In genomic region chr20:38997622-38998021, GRCh38 we compare ENCODE assay signal across 9 cellular contexts. TPM values are rescaled to one million over a fixed set of nuclear protein-coding genes. Genes with fewer than 3 reads are reported as not detected.
A peak's percentile ranks its signal among the peaks of the same experiment; 100 is the strongest.
DNase-seq lines count a peak whose midpoint lies in the region; ATAC-seq, FAIRE-seq and TF ChIP-seq lines count a peak whose summit lies in the region.
"Had no signal": no experiment of that assay in that cellular context is flagged by ENCODE, and none has a peak within 500 bp of the region (broad histone marks: within the 10 kb centered on the region; RNA-seq: fewer than 3 reads in every experiment).

No MANE protein-coding gene starts in this region.

- DNase-seq in OCI-LY7 (ENCODE audit: low spot score), result peak; percentile 13
- no peak for DNase-seq in H1 (ENCODE audit: low read depth in 1 of 2, low spot score in 2 of 2)
- no peak for DNase-seq in NCI-H345 (lab: John Stamatoyannopoulos, UW)
- DNase-seq in progenitor cell of endocrine pancreas (ENCODE audit: low spot score, unreplicated experiment), result no peak
- no peak for DNase-seq in tibial artery
- DNase-seq in dermis blood vessel endothelial cell, result no peak

- H3K4me3 Mint-ChIP-seq in progenitor cell of endocrine pancreas (ENCODE audit: low read depth), result no peak overlapping the region

- no peaks in the 10 kb centered on the region for H3K4me1 ChIP-seq in OCI-LY7 (ENCODE audit: insufficient read depth, low read length, poor library complexity, severe bottlenecking)
- H3K4me1 ChIP-seq in H1 (replicated peaks in 1 of 4; ENCODE audit: control insufficient read depth in 3 of 4, insufficient read depth in 4 of 4, low read length in 3 of 4), result no peaks in the 10 kb centered on the region
- no peaks in the 10 kb centered on the region for H3K4me1 ChIP-seq in tibial artery

- H2BK120ac ChIP-seq in H1 (replicated peaks; ENCODE audit: low read depth, low read length), result no peak overlapping the region

- TF ChIP-seq CTCF in GM12874 (IDR thresholded peaks at IDR 0.05; ENCODE audit: insufficient read depth, low read depth, low read length) (peak; percentile 61), OCI-LY7 (conservative IDR thresholded peaks at IDR 0.05; ENCODE audit: low read length) (0 out of 2 replicates have a peak, but pooled peaks have one; percentile 11), H1 (IDR thresholded peaks at IDR 0.05; ENCODE audit: control extremely low read depth in 1 of 3, insufficient read depth in 1 of 3, low read depth in 1 of 3, low read length in 3 of 3) (no peak), progenitor cell of endocrine pancreas (IDR thresholded peaks at IDR 0.05; ENCODE audit: unreplicated experiment) (no peak), tibial artery (IDR thresholded peaks at IDR 0.05) (no peak)

- H2BK15ac ChIP-seq in H1 (ENCODE audit: low read length), result no peak overlapping the region

- H3K27me3 Mint-ChIP-seq in progenitor cell of endocrine pancreas, result no peaks in the 10 kb centered on the region

- H4K20me1 ChIP-seq in OCI-LY7 (ENCODE audit: insufficient read depth, low read length) (no peaks in the 10 kb centered on the region), H1 (replicated peaks in 1 of 2; ENCODE audit: control insufficient read depth in 1 of 2, insufficient read depth in 2 of 2, low read length in 2 of 2) (peaks cover 3 to 9% of the 10 kb centered on the region in 2 experiments)

- FAIRE-seq in H1 (lab: Jason Lieb, UNC), result no peak

- H3K4me2 ChIP-seq in OCI-LY7 (ENCODE audit: low read length) (no peak overlapping the region), H1 (ENCODE audit: insufficient read depth in 1 of 2, low read depth in 2 of 2, low read length in 2 of 2) (no peak overlapping the region)

- no peak overlapping the region for H3K9ac ChIP-seq in H1 (replicated peaks in 1 of 4; ENCODE audit: extremely low read depth in 1 of 4, low read depth in 3 of 4, low read length in 3 of 4)
- H3K9ac ChIP-seq: parathyroid adenoma had no signal

- no peak overlapping the region for H2BK20ac ChIP-seq in H1 (ENCODE audit: low read length)

- no peak overlapping the region for H3K18ac ChIP-seq in H1 (ENCODE audit: extremely low read depth, low read length)

- no peak overlapping the region for H4K91ac ChIP-seq in H1 (replicated peaks; ENCODE audit: insufficient read length, low read length)

- H3K4me1 Mint-ChIP-seq in progenitor cell of endocrine pancreas (ENCODE audit: low read depth), result no peaks in the 10 kb centered on the region

- no peak overlapping the region for H3K14ac ChIP-seq in H1 (ENCODE audit: insufficient read length)

- no peaks in the 10 kb centered on the region for H3K9me3 Mint-ChIP-seq in progenitor cell of endocrine pancreas (ENCODE audit: low read depth)

- 0 out of 2 replicates have a peak overlapping the region, but pooled peaks have one; percentile 60 for H2BK12ac ChIP-seq in H1 (ENCODE audit: low read depth, low read length)

- no peak overlapping the region for H3K27ac ChIP-seq in OCI-LY7 (ENCODE audit: low read depth, low read length, poor library complexity, severe bottlenecking)
- H3K27ac ChIP-seq in H1 (ENCODE audit: low read depth, low read length), result no peak overlapping the region
- no peak overlapping the region for H3K27ac ChIP-seq in tibial artery
- H3K27ac ChIP-seq: parathyroid adenoma had no signal

- H3K4me3 ChIP-seq in OCI-LY7 (ENCODE audit: low read depth, low read length, poor library complexity, severe bottlenecking) (no peak overlapping the region), H1 (ENCODE audit: extremely low read depth in 1 of 4, insufficient read depth in 2 of 4, low read depth in 3 of 4, low read length in 4 of 4) (no peak overlapping the region), tibial artery (no peak overlapping the region)

- no TSS peak for BruUV-seq in OCI-LY7 (replicated peaks; lab: Mats Ljungman, UMichigan)

- no peak overlapping the region for H2AK5ac ChIP-seq in H1 (ENCODE audit: low read depth, low read length)

- H3K36me3 ChIP-seq in OCI-LY7 (ENCODE audit: insufficient read depth, low read length) (peaks cover 71% of the 10 kb centered on the region), H1 (ENCODE audit: control insufficient read depth in 2 of 4, insufficient read depth in 4 of 4, low read length in 3 of 4) (peaks cover 0 to 45% (median 27%) of the 10 kb centered on the region in 4 experiments; a peak in 6 of 8 replicates), tibial artery (peaks cover 45 to 86% (median 71%) of the 10 kb centered on the region in 3 donors)

- POLR2A ChIA-PET in OCI-LY7 (lab: Charles Lee) (interaction anchor here (0.6 to 1.5 kb wide), 3 partner anchors 11 to 36 kb away, joined by 3 read pairs; partner anchors contain the start of gene DHX35), H1 (lab: Charles Lee; ENCODE audit: partially characterized antibody) (interaction anchor here (1.0 kb wide), 1 partner anchor 9 kb away, joined by 3 read pairs; no protein-coding TSS in a partner anchor)

- H4K5ac ChIP-seq in H1 (ENCODE audit: insufficient read length, low read depth, low read length), result no peak overlapping the region

- TF ChIP-seq EP300 in H1 (IDR thresholded peaks at IDR 0.05; ENCODE audit: borderline replicate concordance in 1 of 2, low read depth in 2 of 2, low read length in 2 of 2), result no peak

- peak; percentile 90 for ATAC-seq in HG02588 (IDR thresholded peaks at IDR 0.05; ENCODE audit: unreplicated experiment)

- H4K8ac ChIP-seq in H1 (ENCODE audit: extremely low read depth, insufficient read depth, low read length), result no peak overlapping the region

- H3K9me3 ChIP-seq in OCI-LY7 (ENCODE audit: low read length) (no peaks in the 10 kb centered on the region), H1 (ENCODE audit: insufficient read depth in 2 of 2, low read depth in 1 of 2, low read length in 1 of 2) (no peaks in the 10 kb centered on the region), tibial artery (no peaks in the 10 kb centered on the region)

- no peak overlapping the region for H3K4ac ChIP-seq in H1 (replicated peaks; ENCODE audit: insufficient read length, low read depth, low read length)

- TF ChIP-seq RAD21 in H1 (IDR thresholded peaks at IDR 0.05 in 1 of 2, conservative IDR thresholded peaks at IDR 0.05 in 1 of 2; ENCODE audit: low read depth in 2 of 2, low read length in 2 of 2), result no peak

- no peak overlapping the region for H3K23ac ChIP-seq in H1 (ENCODE audit: insufficient read length)

- no peak for TF ChIP-seq POLR2A in H1 (IDR thresholded peaks at IDR 0.05; ENCODE audit: control extremely low read depth in 1 of 2, low read depth in 2 of 2, low read length in 2 of 2)

- 0 out of 2 replicates have a peak, but pooled peaks cover 4% of the 10 kb centered on the region for H3K23me2 ChIP-seq in H1 (ENCODE audit: low read depth, low read length)

- no peak overlapping the region for H3K56ac ChIP-seq in H1 (replicated peaks; ENCODE audit: insufficient read length, low read depth, low read length)

- WGBS in H1 (ENCODE audit: extremely low coverage in 1 of 2, insufficient coverage in 1 of 2, insufficient read length in 1 of 2, insufficient replicate concordance in 2 of 2, low coverage in 1 of 2, low lambda C conversion rate in 2 of 2, missing lambda C conversion rate in 1 of 2), 2 experiments, result 94 to 100% methylated on average over 3 to 8 of the region's 8 CpGs

- no peak overlapping the region for H3K27ac Mint-ChIP-seq in progenitor cell of endocrine pancreas

- H2BK5ac ChIP-seq in H1 (ENCODE audit: low read depth, low read length), result no peak overlapping the region; the same call in 1 of the 2 replicates

- CTCF ChIA-PET in OCI-LY7 (lab: Charles Lee; ENCODE audit: unreplicated experiment), result no interaction called here
- CTCF ChIA-PET in H1 (lab: Charles Lee; ENCODE audit: partially characterized antibody), result interaction anchor here (0.6 kb wide), 1 partner anchor 334 kb away, joined by 3 read pairs; no protein-coding TSS in a partner anchor

- intact Hi-C loops in OCI-LY7 (cut with micrococcal nuclease; ENCODE audit: unreplicated experiment), result no loop called here
- intact Hi-C loops in tibial artery (cut with DNase I; ENCODE audit: low total_unique reads), result no loop called here

- H2AFZ ChIP-seq in OCI-LY7 (ENCODE audit: low read length) (no peak overlapping the region), H1 (ENCODE audit: low read length) (no peak overlapping the region)
- H2AFZ ChIP-seq: parathyroid adenoma had no signal

- H3K79me2 ChIP-seq in OCI-LY7 (ENCODE audit: insufficient read depth, low read depth, low read length) (no peaks in the 10 kb centered on the region), H1 (ENCODE audit: control insufficient read depth in 1 of 2, insufficient read depth in 2 of 2, low read length in 2 of 2) (no peaks in the 10 kb centered on the region)
- H3K79me2 ChIP-seq: parathyroid adenoma had no signal

- H3K9me2 ChIP-seq in OCI-LY7 (ENCODE audit: insufficient read depth, low read length), result no peaks in the 10 kb centered on the region

- H3K27me3 ChIP-seq in H1 (replicated peaks in 1 of 4; ENCODE audit: control insufficient read depth in 3 of 4, extremely low read depth in 1 of 4, insufficient read depth in 3 of 4, low read length in 3 of 4) (no peaks in the 10 kb centered on the region), tibial artery (no peaks in the 10 kb centered on the region)

- H3K79me1 ChIP-seq in H1 (ENCODE audit: low read depth, low read length), result peaks cover 2% of the 10 kb centered on the region; the same call in 1 of the 2 replicates

- peaks cover 16% of the 10 kb centered on the region for H3K36me3 Mint-ChIP-seq in progenitor cell of endocrine pancreas (ENCODE audit: insufficient read depth)

TF ChIP-seq in H1, 55 proteins besides CTCF, POLR2A, EP300 and RAD21 (continues in another document):
- no peak for TF ChIP-seq JUN (IDR thresholded peaks at IDR 0.05; ENCODE audit: low read depth, low read length)
- TF ChIP-seq USF2 (IDR thresholded peaks at IDR 0.05; ENCODE audit: low read length), result no peak

RNA-seq across cellular contexts. Expression of gene DHX35, which starts 35.5 kb away (rescaled TPM):
- 13.7 and 15.6 TPM in 2 replicates for total RNA-seq in OCI-LY7 (2014; rRNA removed; shearing (Covaris generic))
- total RNA-seq in OCI-LY7 (2022) (13.0 and 13.9 TPM in 2 replicates), progenitor cell of endocrine pancreas (14.4 and 14.5 TPM in 2 replicates), dermis blood vessel endothelial cell (12.9 and 13.3 TPM in 2 replicates)
- total RNA-seq in H1 (2021; fragmentation: NEBNext Ultra II Directional; extraction: Animal tissue kit (Norgen Biotek cat#: 25700)), result 20.1 and 21.9 TPM in 2 replicates
- polyA plus RNA-seq in H1 (2011; rRNA removed), result 21.6 and 27.7 TPM in 2 replicates
- 27.6 TPM for polyA plus RNA-seq in H1 (2011; cell fraction: cytosol; rRNA removed)
- 37.3 TPM for polyA plus RNA-seq in H1 (2011; cell fraction: nucleus; rRNA removed)
- 18.5 to 21.2 TPM (median 19.9 TPM) in 4 replicates for polyA plus RNA-seq in H1 (2012, experiment 1 of 2)
- 4.8 TPM for polyA plus RNA-seq in H1 (2012, experiment 2 of 2)
- 11.0 TPM for polyA plus RNA-seq in H1 (2013, experiment 1 of 2)
- 9.9 TPM for polyA plus RNA-seq in H1 (2013, experiment 2 of 2)
- polyA minus RNA-seq in H1 (2011; rRNA and poly(A)+ RNA removed), result 31.9 and 39.7 TPM in 2 replicates
- 15.6 TPM for polyA minus RNA-seq in H1 (2011; cell fraction: cytosol; rRNA and poly(A)+ RNA removed)
- polyA minus RNA-seq in H1 (2011; cell fraction: nucleus; rRNA and poly(A)+ RNA removed), result 29.7 TPM

Comparison
In these comparisons a context has a peak if more than half of its experiments do, and no peak if none do; other contexts are left out.
1. CTCF ChIP-seq: peak in GM12874 (single experiment) and OCI-LY7 (single experiment); none in H1 (0 of 3), progenitor cell of endocrine pancreas (single experiment) and tibial artery (0 of 2).